In genomic region chr1:207711285-207711684, GRCh38 we compare ENCODE assay signal across 2 cellular contexts.
TF ChIP-seq lines count a peak whose summit lies in the region.

No MANE protein-coding gene starts in this region.

TF ChIP-seq in IMR-90, 13 proteins besides CTCF, POLR2A, EP300 and RAD21 (continued from another document):
- TF ChIP-seq CHD1 (IDR thresholded peaks at IDR 0.05; ENCODE audit: low read depth, low read length) (no peak), CEBPB (IDR thresholded peaks at IDR 0.05; ENCODE audit: low read depth, low read length) (no peak), NFE2L2 (IDR thresholded peaks at IDR 0.05; ENCODE audit: low read depth, low read length) (no peak), SMC3 (IDR thresholded peaks at IDR 0.05; ENCODE audit: low read depth, low read length) (no peak), RCOR1 (IDR thresholded peaks at IDR 0.05; ENCODE audit: insufficient replicate concordance, low read length) (no peak), ELK1 (IDR thresholded peaks at IDR 0.05; ENCODE audit: borderline replicate concordance, low read depth, low read length) (no peak), MXI1 (IDR thresholded peaks at IDR 0.05; ENCODE audit: borderline replicate concordance, low read depth, low read length) (no peak), MAFK (IDR thresholded peaks at IDR 0.05; ENCODE audit: low read depth, low read length) (no peak), RFX5 (IDR thresholded peaks at IDR 0.05; ENCODE audit: low read depth, low read length) (no peak)

TF ChIP-seq in WTC11, 78 proteins besides CTCF, POLR2A, EP300 and RAD21 (continued from another document):
- TF ChIP-seq ZNF425 (CRISPR knock-in tag; conservative IDR thresholded peaks at IDR 0.05) (no peak), CREM (CRISPR knock-in tag; IDR thresholded peaks at IDR 0.05) (no peak), ZMAT4 (CRISPR knock-in tag; IDR thresholded peaks at IDR 0.05) (no peak), EMX1 (CRISPR knock-in tag; IDR thresholded peaks at IDR 0.05) (no peak), ETV6 (CRISPR knock-in tag; IDR thresholded peaks at IDR 0.05) (no peak), SMAD3 (CRISPR knock-in tag; IDR thresholded peaks at IDR 0.05; ENCODE audit: borderline replicate concordance) (no peak), CBFB (CRISPR knock-in tag; IDR thresholded peaks at IDR 0.05; ENCODE audit: low read depth) (no peak), ZNF281 (CRISPR knock-in tag; IDR thresholded peaks at IDR 0.05) (no peak), ZNF219 (CRISPR knock-in tag; IDR thresholded peaks at IDR 0.05; ENCODE audit: borderline replicate concordance) (no peak), KAT7 (CRISPR knock-in tag; IDR thresholded peaks at IDR 0.05; ENCODE audit: borderline replicate concordance) (no peak), MLX (CRISPR knock-in tag; IDR thresholded peaks at IDR 0.05) (no peak), AFF4 (CRISPR knock-in tag; IDR thresholded peaks at IDR 0.05; ENCODE audit: borderline replicate concordance) (no peak), ZNF138 (CRISPR knock-in tag; conservative IDR thresholded peaks at IDR 0.05) (no peak)
